Comparison of ENCODE assay signal across 12 cellular contexts in the genomic region with DNA sequence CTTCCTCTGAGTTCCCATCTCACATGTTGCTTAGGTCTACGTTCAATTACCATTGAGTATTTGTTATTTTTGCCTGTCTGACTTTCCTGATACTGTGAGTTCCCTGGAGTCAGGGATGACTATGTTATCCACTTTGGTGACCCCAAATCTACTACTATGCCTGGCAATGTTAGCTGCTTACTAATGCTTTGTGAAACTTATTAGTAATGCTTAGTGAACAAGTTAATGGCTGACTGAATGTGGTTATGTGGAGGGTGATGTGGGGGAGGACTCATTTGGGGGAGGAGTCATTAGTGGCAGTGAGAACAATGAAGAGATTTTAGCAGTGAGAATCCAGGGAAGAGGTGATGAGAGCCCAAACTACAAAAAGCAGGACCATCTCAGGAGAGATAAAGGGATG.
DNase-seq lines count a peak whose midpoint lies in the region; ATAC-seq and TF ChIP-seq lines count a peak whose summit lies in the region.
"Had no signal": no experiment of that assay in that cellular context is flagged by ENCODE, and none has a peak within 500 bp of the region (broad histone marks: within the 10 kb centered on the region; RNA-seq: fewer than 3 reads in every experiment).

No MANE protein-coding gene starts in this region.

- intact Hi-C loops in Calu3 (cut with micrococcal nuclease; ENCODE audit: unreplicated experiment) = loop anchor here (5.0 to 10.0 kb wide), 2 partner anchors 264 to 543 kb away; no protein-coding TSS in a partner anchor
- intact Hi-C loops in natural killer cell (cut with micrococcal nuclease) = no loop called here
- intact Hi-C loops in tibial artery (cut with DNase I; ENCODE audit: low total_unique reads) = no loop called here

- BruUV-seq in Calu3 (replicated peaks; lab: Mats Ljungman, UMichigan) = no TSS peak

- H3K9me3 Mint-ChIP-seq in Calu3 (ENCODE audit: low read depth, unreplicated experiment) (no peaks in the 10 kb centered on the region), natural killer cell (no peaks in the 10 kb centered on the region)
- H3K9me3 Mint-ChIP-seq in activated T-helper 17 cell treated with anti-CD3 and anti-CD28 coated beads, Interleukin-2, amount 50 U/mL, for 72 hours = no peaks in the 10 kb centered on the region
- H3K9me3 Mint-ChIP-seq: neural crest cell had no signal

- H3K4me1 Mint-ChIP-seq in Calu3 (ENCODE audit: low read depth, unreplicated experiment) (peaks cover 68% of the 10 kb centered on the region), natural killer cell (no peaks in the 10 kb centered on the region), T-helper 17 cell (no peaks in the 10 kb centered on the region)
- peaks cover 8% of the 10 kb centered on the region for H3K4me1 Mint-ChIP-seq in activated T-helper 17 cell treated with anti-CD3 and anti-CD28 coated beads, Interleukin-2, amount 50 U/mL, for 72 hours
- H3K4me1 Mint-ChIP-seq: CD4-positive, CD25-positive, alpha-beta regulatory T cell had no signal

- H3K36me3 Mint-ChIP-seq in Calu3 (ENCODE audit: insufficient read depth, unreplicated experiment) (peaks cover 11% of the 10 kb centered on the region), natural killer cell (no peaks in the 10 kb centered on the region), T-helper 17 cell (ENCODE audit: low read depth) (peaks cover 2% of the 10 kb centered on the region)
- H3K36me3 Mint-ChIP-seq in activated T-helper 17 cell treated with anti-CD3 and anti-CD28 coated beads, Interleukin-2, amount 50 U/mL, for 72 hours (ENCODE audit: low read depth) = peaks cover 6% of the 10 kb centered on the region

- H3K4me3 Mint-ChIP-seq in Calu3 (ENCODE audit: low read depth, unreplicated experiment) (peak overlapping the region; percentile 0), natural killer cell (no peak overlapping the region), T-helper 17 cell (no peak overlapping the region)
- H3K4me3 Mint-ChIP-seq in activated T-helper 17 cell treated with anti-CD3 and anti-CD28 coated beads, Interleukin-2, amount 50 U/mL, for 72 hours = no peak overlapping the region
- H3K4me3 Mint-ChIP-seq: activated T-cell treated with anti-CD3 and anti-CD28 coated beads, Interleukin-2, amount 50 U/mL, for 72 hours; CD4-positive, CD25-positive, alpha-beta regulatory T cell; neural crest cell had no signal

- ATAC-seq in GM19372 (IDR thresholded peaks at IDR 0.05; ENCODE audit: low read depth, unreplicated experiment) (peak; percentile 96), HG03025 (IDR thresholded peaks at IDR 0.05; ENCODE audit: low FRiP score, unreplicated experiment) (peak; percentile 88), natural killer cell (no peak), T-helper 17 cell (no peak)
- ATAC-seq in activated T-helper 17 cell treated with anti-CD3 and anti-CD28 coated beads, Interleukin-2, amount 50 U/mL, for 72 hours (replicated peaks) = peak; percentile 79

- no peaks in the 10 kb centered on the region for H3K9me3 ChIP-seq in T-helper 17 cell (ENCODE audit: control insufficient read depth, low read length, poor library complexity, severe bottlenecking)
- H3K9me3 ChIP-seq in tibial artery = no peaks in the 10 kb centered on the region

- H3K27me3 Mint-ChIP-seq in Calu3 (ENCODE audit: unreplicated experiment) (no peaks in the 10 kb centered on the region), natural killer cell (ENCODE audit: low read depth in 2 of 2) (no peaks in the 10 kb centered on the region), T-helper 17 cell (no peaks in the 10 kb centered on the region)
- no peaks in the 10 kb centered on the region for H3K27me3 Mint-ChIP-seq in activated T-helper 17 cell treated with anti-CD3 and anti-CD28 coated beads, Interleukin-2, amount 50 U/mL, for 72 hours
- H3K27me3 Mint-ChIP-seq: CD4-positive, CD25-positive, alpha-beta regulatory T cell had no signal

- peak; percentile 34 for DNase-seq in Calu3
- no peak for DNase-seq in natural killer cell
- no peak for DNase-seq in T-helper 17 cell
- no peak for DNase-seq in activated CD4-positive, CD25-positive, alpha-beta regulatory T cell (lab: John Stamatoyannopoulos, UW)
- DNase-seq in tibial artery = no peak
- DNase-seq: activated T-cell treated with anti-CD3 and anti-CD28 coated beads, Interleukin-2, amount 50 U/mL, for 72 hours; CD4-positive, CD25-positive, alpha-beta regulatory T cell; PC-9 had no signal

- H3K27me3 ChIP-seq in tibial artery = no peaks in the 10 kb centered on the region

- CTCF ChIA-PET in Calu3 (lab: Charles Lee) = interaction anchor here (0.6 kb wide), 1 partner anchor 262 kb away, joined by 4 read pairs; no protein-coding TSS in a partner anchor

- no peak for TF ChIP-seq CTCF in Calu3 (IDR thresholded peaks at IDR 0.05; ENCODE audit: unreplicated experiment)
- TF ChIP-seq CTCF in natural killer cell (IDR thresholded peaks at IDR 0.05) = no peak
- TF ChIP-seq CTCF in tibial artery (IDR thresholded peaks at IDR 0.05) = no peak

- no peaks in the 10 kb centered on the region for H3K4me1 ChIP-seq in tibial artery

- no peak overlapping the region for H3K4me3 ChIP-seq in tibial artery
- H3K4me3 ChIP-seq: PC-9 had no signal

- peaks cover 0 to 9% (median 0%) of the 10 kb centered on the region in 3 donors for H3K36me3 ChIP-seq in tibial artery

- H3K27ac Mint-ChIP-seq in Calu3 (ENCODE audit: unreplicated experiment) = peak overlapping the region; percentile 20
- H3K27ac Mint-ChIP-seq in activated T-helper 17 cell treated with anti-CD3 and anti-CD28 coated beads, Interleukin-2, amount 50 U/mL, for 72 hours = no peak overlapping the region
- H3K27ac Mint-ChIP-seq in natural killer cell = no peak overlapping the region
- no peak overlapping the region for H3K27ac Mint-ChIP-seq in T-helper 17 cell
- H3K27ac Mint-ChIP-seq: activated T-cell treated with anti-CD3 and anti-CD28 coated beads, Interleukin-2, amount 50 U/mL, for 72 hours; CD4-positive, CD25-positive, alpha-beta regulatory T cell had no signal

- H3K27ac ChIP-seq in tibial artery = no peak overlapping the region
- H3K27ac ChIP-seq: PC-9 had no signal

Comparison
In these comparisons a context has a peak if more than half of its experiments do, and no peak if none do; other contexts are left out.
1. ATAC-seq: peak in GM19372 (single experiment), HG03025 (single experiment) and activated T-helper 17 cell treated with anti-CD3 and anti-CD28 coated beads, Interleukin-2, amount 50 U/mL, for 72 hours (single experiment); none in natural killer cell (0 of 3) and T-helper 17 cell (single experiment).